Comparison of ENCODE assay signal across 15 cellular contexts in genomic region chr5:60340326-60340725, GRCh38.
DNase-seq lines count a peak whose midpoint lies in the region; ATAC-seq and TF ChIP-seq lines count a peak whose summit lies in the region.
"Had no signal": no experiment of that assay in that cellular context is flagged by ENCODE, and none has a peak within 500 bp of the region (broad histone marks: within the 10 kb centered on the region; RNA-seq: fewer than 3 reads in every experiment).

No MANE protein-coding gene starts in this region.

- H3K36me3 ChIP-seq in osteoblast (ENCODE audit: insufficient read depth, low read length) (no peaks in the 10 kb centered on the region), thyroid gland (no peaks in the 10 kb centered on the region)

- no peak overlapping the region for H3K4me3 ChIP-seq in osteoblast (ENCODE audit: insufficient read depth, low read length)
- H3K4me3 ChIP-seq in thyroid gland (replicated peaks in 1 of 3), result no peak overlapping the region
- H3K4me3 ChIP-seq: K562 had no signal

- POLR2A ChIA-PET in activated CD4-positive, alpha-beta T cell treated with anti-CD3 and anti-CD28 coated beads for 36 hours (lab: Charles Lee), result no interaction called here

- H3K4me2 ChIP-seq in osteoblast (ENCODE audit: insufficient read depth, low read length), result peak overlapping the region; percentile 71

- H3K4me1 Mint-ChIP-seq in activated CD4-positive, alpha-beta T cell treated with anti-CD3 and anti-CD28 coated beads for 36 hours, result no peaks in the 10 kb centered on the region
- H3K4me1 Mint-ChIP-seq: H9 had no signal

- no peaks in the 10 kb centered on the region for H3K79me2 ChIP-seq in osteoblast (ENCODE audit: insufficient read depth, low read length)

- H3K4me1 ChIP-seq in osteoblast (ENCODE audit: insufficient read depth, low read length) (no peaks in the 10 kb centered on the region), thyroid gland (peaks cover 19 to 22% of the 10 kb centered on the region in 2 donors)
- H3K4me1 ChIP-seq: Caco-2 had no signal

- intact Hi-C loops in thyroid gland (cut with DNase I), result no loop called here
- intact Hi-C loops in activated CD4-positive, alpha-beta T cell treated with anti-CD3 and anti-CD28 coated beads for 36 hours (cut with DNase I, micrococcal nuclease), result no loop called here

- H3K27ac ChIP-seq in osteoblast (ENCODE audit: low read depth, low read length) (peak overlapping the region; percentile 43), thyroid gland (peak overlapping the region; percentile 54 to 71 (median 68))

- H3K4me3 Mint-ChIP-seq in activated CD4-positive, alpha-beta T cell treated with anti-CD3 and anti-CD28 coated beads for 36 hours, result no peak overlapping the region
- H3K4me3 Mint-ChIP-seq: H9 had no signal

- H3K9me3 ChIP-seq in osteoblast (ENCODE audit: low read depth, low read length) (no peaks in the 10 kb centered on the region), thyroid gland (no peaks in the 10 kb centered on the region)
- H3K9me3 ChIP-seq: Caco-2 had no signal

- no peak for TF ChIP-seq POLR2A in thyroid gland (IDR thresholded peaks at IDR 0.05)

- WGBS in thyroid gland, 2 donors, result 47 to 61% methylated on average over 1 of the region's 1 CpG

- no peaks in the 10 kb centered on the region for H3K27me3 ChIP-seq in osteoblast (ENCODE audit: insufficient read depth, low read length)
- no peaks in the 10 kb centered on the region for H3K27me3 ChIP-seq in thyroid gland

- DNase-seq in SK-MEL-5 (ENCODE audit: low read depth, low spot score) (peak; percentile 11), epidermal melanocyte (ENCODE audit: insufficient read length, low spot score) (peak; percentile 30), osteoblast (ENCODE audit: insufficient read length, low spot score, missing footprints) (no peak), thyroid gland (no peak), NCI-H82 (lab: John Stamatoyannopoulos, UW) (no peak)
- DNase-seq in activated CD4-positive, alpha-beta T cell treated with anti-CD3 and anti-CD28 coated beads for 36 hours, result no peak
- DNase-seq: Caco-2, H9, NCI-H187, NCI-H2171 treated with DMSO at 0.1 percent for 48 hours, NCI-H774 had no signal

- no peaks in the 10 kb centered on the region for H3K27me3 Mint-ChIP-seq in activated CD4-positive, alpha-beta T cell treated with anti-CD3 and anti-CD28 coated beads for 36 hours

- CTCF ChIA-PET in activated CD4-positive, alpha-beta T cell treated with anti-CD3 and anti-CD28 coated beads for 36 hours (lab: Charles Lee), result interaction anchor here (0.6 kb wide), 1 partner anchor 1816 kb away, joined by 3 read pairs; no protein-coding TSS in a partner anchor

- ATAC-seq in activated CD4-positive, alpha-beta T cell treated with anti-CD3 and anti-CD28 coated beads for 36 hours, result no peak
- ATAC-seq in HG02852 (IDR thresholded peaks at IDR 0.05; ENCODE audit: unreplicated experiment), result no peak
- ATAC-seq in HG03135 (IDR thresholded peaks at IDR 0.05; ENCODE audit: unreplicated experiment), result no peak
- ATAC-seq: K562, Panc1 had no signal

- H3K9me3 Mint-ChIP-seq in activated CD4-positive, alpha-beta T cell treated with anti-CD3 and anti-CD28 coated beads for 36 hours (ENCODE audit: low read depth), result no peaks in the 10 kb centered on the region
- H3K9me3 Mint-ChIP-seq: H9 had no signal

- no peaks in the 10 kb centered on the region for H3K36me3 Mint-ChIP-seq in activated CD4-positive, alpha-beta T cell treated with anti-CD3 and anti-CD28 coated beads for 36 hours (ENCODE audit: low read depth)

- no peaks in the 10 kb centered on the region for H4K20me1 ChIP-seq in osteoblast (ENCODE audit: insufficient read depth, low read length)

- in situ Hi-C loops in SK-MEL-5 (cut with HindIII; ENCODE audit: low pct_unique_long_range_greater_than_20kb, low sequenced_read_pairs), result no loop called here

- peak overlapping the region; percentile 92 for H2AFZ ChIP-seq in osteoblast (ENCODE audit: low read length)

- no peak overlapping the region for H3K27ac Mint-ChIP-seq in activated CD4-positive, alpha-beta T cell treated with anti-CD3 and anti-CD28 coated beads for 36 hours
- H3K27ac Mint-ChIP-seq: H9 had no signal

- no peak for TF ChIP-seq CTCF in osteoblast (IDR thresholded peaks at IDR 0.05; ENCODE audit: extremely low read depth, low read depth, low read length)
- TF ChIP-seq CTCF in thyroid gland (IDR thresholded peaks at IDR 0.05), result no peak

Comparison
In these comparisons a context has a peak if more than half of its experiments do, and no peak if none do; other contexts are left out.
1. DNase-seq: peak in SK-MEL-5 (single experiment) and epidermal melanocyte (single experiment); none in osteoblast (single experiment), thyroid gland (0 of 2), NCI-H82 (single experiment) and activated CD4-positive, alpha-beta T cell treated with anti-CD3 and anti-CD28 coated beads for 36 hours (single experiment).